9 cellular contexts compared by ENCODE assay signal in genomic region chr16:68064791-68065365, GRCh38. TPM values are rescaled to one million over a fixed set of nuclear protein-coding genes. Genes with fewer than 3 reads are reported as not detected.
A peak's percentile ranks its signal among the peaks of the same experiment; 100 is the strongest.
DNase-seq lines count a peak whose midpoint lies in the region; ATAC-seq and TF ChIP-seq lines count a peak whose summit lies in the region.
"Had no signal": no experiment of that assay in that cellular context is flagged by ENCODE, and none has a peak within 500 bp of the region (broad histone marks: within the 10 kb centered on the region; RNA-seq: fewer than 3 reads in every experiment).

No MANE protein-coding gene starts in this region.

- H3K4me3 ChIP-seq in ovary: no peak overlapping the region
- no peak overlapping the region for H3K4me3 ChIP-seq in upper lobe of right lung

- H3K9me3 ChIP-seq in ovary: no peaks in the 10 kb centered on the region
- no peaks in the 10 kb centered on the region for H3K9me3 ChIP-seq in upper lobe of right lung

- H3K36me3 ChIP-seq in ovary (no peaks in the 10 kb centered on the region), upper lobe of right lung (peaks cover 13% of the 10 kb centered on the region)

- no peak for TF ChIP-seq EP300 in ovary (IDR thresholded peaks at IDR 0.05)

- H3K27me3 ChIP-seq in ovary (no peaks in the 10 kb centered on the region), upper lobe of right lung (no peaks in the 10 kb centered on the region)

- WGBS in ovary, 3 donors: 32 to 47% (median 38%) methylated on average over 2 of the region's 2 CpGs

- H3K27ac ChIP-seq in ovary (no peak overlapping the region), upper lobe of right lung (peak overlapping the region; percentile 88)

- TF ChIP-seq POLR2A in ovary (IDR thresholded peaks at IDR 0.05): no peak

- ATAC-seq in upper lobe of right lung (peak; percentile 81), GM18873 (IDR thresholded peaks at IDR 0.05; ENCODE audit: low FRiP score, unreplicated experiment) (no peak)

- H3K4me1 ChIP-seq in ovary (ENCODE audit: insufficient read depth): peaks cover 5% of the 10 kb centered on the region
- peaks cover 48% of the 10 kb centered on the region for H3K4me1 ChIP-seq in upper lobe of right lung

- TF ChIP-seq CTCF in ovary (IDR thresholded peaks at IDR 0.05): peak in 2 of 3 donors; percentile 29 to 52
- TF ChIP-seq CTCF in upper lobe of right lung (IDR thresholded peaks at IDR 0.05): peak; percentile 87

- intact Hi-C loops in ovary (cut with DNase I) (loop anchor here in 1 of 4 donors (10.0 kb wide), 1 partner anchor 70 kb away; the partner anchor contains the start of gene DPEP2), upper lobe of right lung (cut with DNase I) (no loop called here)

- peak; percentile 82 for DNase-seq in DMS 273 (lab: John Stamatoyannopoulos, UW; ENCODE audit: unreplicated experiment)
- DNase-seq in HS-5 (ENCODE audit: low read depth): peak; percentile 61
- peak; percentile 41 to 55 for DNase-seq in SHP77 (lab: John Stamatoyannopoulos, UW)
- peak; percentile 40 for DNase-seq in activated gamma-delta T cell treated with anti-CD3 and anti-CD28 coated beads, Interleukin-2, amount 50 U/mL, for 16 hours (ENCODE audit: low read depth)
- DNase-seq in germinal center (ENCODE audit: low spot score): peak; percentile 72
- peak; percentile 61 to 74 (median 62) for DNase-seq in ovary
- peak; percentile 89 for DNase-seq in upper lobe of right lung

RNA-seq across cellular contexts. Expression of gene NFATC3, which starts 20.3 kb away (rescaled TPM):
- 10 to 100 TPM; 32.4 to 77.1 (median 48.2) TPM for total RNA-seq in ovary
- polyA plus RNA-seq in ovary: 10 to 100 TPM; 12.5 to 32.2 TPM
- total RNA-seq in upper lobe of right lung: 74.5 TPM

RNA-seq across cellular contexts. Expression of gene DUS2, which starts 41.8 kb away (rescaled TPM):
- total RNA-seq in ovary: 10 to 100 TPM in 2 of 7 donors, 1 to 10 TPM in 5; 4.8 to 15.7 (median 8.5) TPM
- polyA plus RNA-seq in ovary: 1 to 10 TPM; 5.4 to 9.5 TPM
- 11.2 TPM for total RNA-seq in upper lobe of right lung

RNA-seq across cellular contexts. Expression of gene DDX28, which starts 41.8 kb away (rescaled TPM):
- total RNA-seq in ovary (10 to 100 TPM in 3 of 7 donors, 1 to 10 TPM in 4; 6.8 to 14.0 (median 9.7) TPM), upper lobe of right lung (9.9 TPM)
- polyA plus RNA-seq in ovary: 1 to 10 TPM; 9.2 to 9.3 TPM

RNA-seq across cellular contexts. Expression of gene DPEP2NB, which starts 49.2 kb away (rescaled TPM):
- total RNA-seq in ovary (not detected), upper lobe of right lung (not detected)
- not detected for polyA plus RNA-seq in ovary
- polyA plus RNA-seq: adipose tissue had no signal
